ENCODE assay signal across 14 cellular contexts in genomic region chr2:174174741-174175140, GRCh38.
DNase-seq lines count a peak whose midpoint lies in the region; ATAC-seq, FAIRE-seq and TF ChIP-seq lines count a peak whose summit lies in the region.
"Had no signal": no experiment of that assay in that cellular context is flagged by ENCODE, and none has a peak within 500 bp of the region (broad histone marks: within the 10 kb centered on the region; RNA-seq: fewer than 3 reads in every experiment).

No MANE protein-coding gene starts in this region.

- no peak for TF ChIP-seq CTCF in endothelial cell of umbilical vein (IDR thresholded peaks at IDR 0.05; ENCODE audit: extremely low read depth in 1 of 2, insufficient read depth in 1 of 2, low read depth in 1 of 2, low read length in 2 of 2)
- TF ChIP-seq CTCF in tibial nerve (IDR thresholded peaks at IDR 0.05): no peak

- H3K9ac ChIP-seq in endothelial cell of umbilical vein (replicated peaks; ENCODE audit: extremely low read depth, insufficient read depth, low read length): no peak overlapping the region

- H3K27me3 ChIP-seq in endothelial cell of umbilical vein (ENCODE audit: control insufficient read depth in 2 of 2, insufficient read depth in 2 of 2, low read length in 2 of 2): no peaks in the 10 kb centered on the region
- no peaks in the 10 kb centered on the region for H3K27me3 ChIP-seq in tibial nerve

- FAIRE-seq in endothelial cell of umbilical vein (lab: Jason Lieb, UNC): no peak
- FAIRE-seq: GM12891 had no signal

- no TSS peak for BruUV-seq in endothelial cell of umbilical vein (replicated peaks; lab: Mats Ljungman, UMichigan)

- DNase-seq in NCI-H2081 (lab: John Stamatoyannopoulos, UW) (peak; percentile 15 to 50), NCI-H2081 treated with DMSO at 0.1 percent for 48 hours (lab: John Stamatoyannopoulos, UW) (no peak), DMS153 (lab: John Stamatoyannopoulos, UW) (peak; percentile 9), NCI-H2029 treated with DMSO at 0.1 percent for 48 hours (lab: John Stamatoyannopoulos, UW) (peak; percentile 35), endothelial cell of umbilical vein (ENCODE audit: low read depth, low spot score) (peak; percentile 9), hippocampal formation (lab: John Stamatoyannopoulos, UW) (no peak), tibial nerve (ENCODE audit: low spot score in 2 of 2) (no peak)
- DNase-seq: DMS 273 treated with DMSO at 0.1 percent for 48 hours, KG1, NCI-H1694, T-helper 17 cell had no signal

- peaks cover 0 to 3% of the 10 kb centered on the region in 2 experiments for H3K36me3 ChIP-seq in endothelial cell of umbilical vein (ENCODE audit: control insufficient read depth in 2 of 2, extremely low read depth in 1 of 2, insufficient read depth in 2 of 2, low read length in 2 of 2)
- peaks cover 0 to 14% (median 0%) of the 10 kb centered on the region in 3 donors for H3K36me3 ChIP-seq in tibial nerve

- no peak overlapping the region for H3K27ac ChIP-seq in endothelial cell of umbilical vein (ENCODE audit: insufficient read depth, low read depth, low read length)
- H3K27ac ChIP-seq in tibial nerve: no peak overlapping the region

- POLR2A ChIA-PET in endothelial cell of umbilical vein (lab: Charles Lee): interaction anchor here (0.6 kb wide), 1 partner anchor 314 kb away, joined by 4 read pairs; no protein-coding TSS in a partner anchor

- WGBS in tibial nerve, 2 donors: 86 to 89% methylated on average over 2 of the region's 2 CpGs

- dilution Hi-C loops in endothelial cell of umbilical vein (cut with MboI; ENCODE audit: extremely low pct_ligation_motif_present, low sequenced_read_pairs): no loop called here

- intact Hi-C loops in endothelial cell of umbilical vein (cut with micrococcal nuclease): no loop called here

- no peak overlapping the region for H2AFZ ChIP-seq in endothelial cell of umbilical vein (ENCODE audit: low read depth, low read length)

- no peaks in the 10 kb centered on the region for H3K9me1 ChIP-seq in endothelial cell of umbilical vein (replicated peaks; ENCODE audit: control insufficient read depth, extremely low read depth, insufficient read depth, low read length)

- H3K4me2 ChIP-seq in endothelial cell of umbilical vein (ENCODE audit: insufficient read depth, low read length): no peak overlapping the region

- H3K79me2 ChIP-seq in endothelial cell of umbilical vein (ENCODE audit: control insufficient read depth, insufficient read depth, low read length): peaks cover 41% of the 10 kb centered on the region

- no peaks in the 10 kb centered on the region for H3K4me1 ChIP-seq in endothelial cell of umbilical vein (ENCODE audit: control insufficient read depth, extremely low read depth, insufficient read depth, low read length)
- H3K4me1 ChIP-seq in tibial nerve: no peaks in the 10 kb centered on the region

- no peak for TF ChIP-seq EP300 in tibial nerve (IDR thresholded peaks at IDR 0.05)

- no peaks in the 10 kb centered on the region for H4K20me1 ChIP-seq in endothelial cell of umbilical vein (replicated peaks; ENCODE audit: control insufficient read depth, extremely low read depth, insufficient read depth, low read length)

- CTCF ChIA-PET in endothelial cell of umbilical vein (lab: Charles Lee): interaction anchor here (1.2 kb wide), 1 partner anchor 170 kb away, joined by 3 read pairs; no protein-coding TSS in a partner anchor

- ATAC-seq in GM19452 (IDR thresholded peaks at IDR 0.05; ENCODE audit: unreplicated experiment): no peak
- ATAC-seq: Panc1, T-helper 17 cell had no signal

- H3K9me3 ChIP-seq in endothelial cell of umbilical vein (replicated peaks; ENCODE audit: control insufficient read depth, insufficient read depth, low read length): no peaks in the 10 kb centered on the region
- peaks cover 0 to 54% (median 15%) of the 10 kb centered on the region in 4 donors for H3K9me3 ChIP-seq in tibial nerve

- H3K4me3 ChIP-seq in endothelial cell of umbilical vein (replicated peaks in 1 of 3; ENCODE audit: insufficient read depth in 1 of 3, low read depth in 1 of 3, low read length in 3 of 3) (no peak overlapping the region), tibial nerve (no peak overlapping the region)

- TF ChIP-seq POLR2A in endothelial cell of umbilical vein (IDR thresholded peaks at IDR 0.05; ENCODE audit: low read depth, low read length) (no peak), tibial nerve (IDR thresholded peaks at IDR 0.05) (no peak)

TF ChIP-seq in endothelial cell of umbilical vein, 7 proteins besides CTCF, POLR2A, EP300 and RAD21:
- TF ChIP-seq, protein P1, sequence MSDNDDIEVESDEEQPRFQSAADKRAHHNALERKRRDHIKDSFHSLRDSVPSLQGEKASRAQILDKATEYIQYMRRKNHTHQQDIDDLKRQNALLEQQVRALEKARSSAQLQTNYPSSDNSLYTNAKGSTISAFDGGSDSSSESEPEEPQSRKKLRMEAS (IDR thresholded peaks at IDR 0.05; ENCODE audit: insufficient read depth, insufficient read length): no peak
- no peak for TF ChIP-seq EZH2 (IDR thresholded peaks at IDR 0.05; ENCODE audit: borderline replicate concordance, low read depth, low read length, severe bottlenecking)
- no peak for TF ChIP-seq MYC (IDR thresholded peaks at IDR 0.05; ENCODE audit: low read depth, low read length)
- no peak for TF ChIP-seq POLR2AphosphoS5 (IDR thresholded peaks at IDR 0.05; ENCODE audit: insufficient read depth, low read depth, low read length)
- TF ChIP-seq GATA2 (IDR thresholded peaks at IDR 0.05; ENCODE audit: insufficient read depth, insufficient read length, low read depth, low read length): no peak
- no peak for TF ChIP-seq JUN (IDR thresholded peaks at IDR 0.05; ENCODE audit: borderline replicate concordance, insufficient read depth, insufficient read length, low read depth)
- no peak for TF ChIP-seq FOS (IDR thresholded peaks at IDR 0.05; ENCODE audit: borderline replicate concordance, insufficient read depth, low read length)

Comparison
In these comparisons a context has a peak if more than half of its experiments do, and no peak if none do; other contexts are left out.
1. DNase-seq: peak in NCI-H2081 (2 of 2), DMS153 (single experiment), NCI-H2029 treated with DMSO at 0.1 percent for 48 hours (single experiment) and endothelial cell of umbilical vein (single experiment); none in NCI-H2081 treated with DMSO at 0.1 percent for 48 hours (single experiment), hippocampal formation (0 of 2) and tibial nerve (0 of 2).